Comparison of ENCODE assay signal across 8 cellular contexts in genomic region chr22:42959472-42960145, GRCh38. TPM values are rescaled to one million over a fixed set of nuclear protein-coding genes. Genes with fewer than 3 reads are reported as not detected.
DNase-seq lines count a peak whose midpoint lies in the region; ATAC-seq, FAIRE-seq and TF ChIP-seq lines count a peak whose summit lies in the region.

No MANE protein-coding gene starts in this region.

- TF ChIP-seq RAD21 in IMR-90 (IDR thresholded peaks at IDR 0.05; ENCODE audit: low read length) = peak; percentile 18; the same call in 1 of the 2 replicates

- CTCF ChIA-PET in IMR-90 (lab: Yijun Ruan, JAX) = no interaction called here

- 41% methylated on average over 9 of the region's 13 CpGs; no CpG with 5 or more reads in 1 of the 2 experiments for WGBS in IMR-90 (ENCODE audit: extremely low coverage in 2 of 2, insufficient read length in 1 of 2), 2 experiments

- TF ChIP-seq POLR2A in IMR-90 (IDR thresholded peaks at IDR 0.05; ENCODE audit: low read depth, low read length) = peak; percentile 70

- H3K9me3 Mint-ChIP-seq in astrocyte (ENCODE audit: unreplicated experiment) = no peaks in the 10 kb centered on the region

- intact Hi-C loops in IMR-90 (cut with micrococcal nuclease) = no loop called here

- peak overlapping the region; percentile 27; the same call in 1 of the 2 replicates for H3K18ac ChIP-seq in IMR-90 (ENCODE audit: low read depth, low read length)

- POLR2A ChIA-PET in IMR-90 (lab: Charles Lee; ENCODE audit: unreplicated experiment) = interaction anchor here (1.0 kb wide), 1 partner anchor 27 kb away, joined by 3 read pairs; no protein-coding TSS in a partner anchor

- H3K27ac Mint-ChIP-seq in astrocyte (ENCODE audit: unreplicated experiment) = peak overlapping the region; percentile 98

- no peak overlapping the region for H2AK9ac ChIP-seq in IMR-90 (replicated peaks; ENCODE audit: low read depth, low read length, poor library complexity)

- in situ Hi-C loops in IMR-90 (cut with MboI; ENCODE audit: low sequenced_read_pairs) = no loop called here

- H2AK5ac ChIP-seq in IMR-90 (ENCODE audit: low read depth, low read length) = no peak overlapping the region

- peaks cover 37 to 97% of the 10 kb centered on the region in 2 experiments for H3K79me1 ChIP-seq in IMR-90 (ENCODE audit: low read depth in 1 of 2, low read length in 2 of 2)

- H3K4ac ChIP-seq in IMR-90 (ENCODE audit: low read depth, low read length) = peak overlapping the region; percentile 83

- peak overlapping the region; percentile 21 for H2BK5ac ChIP-seq in IMR-90 (ENCODE audit: low read depth, low read length, poor library complexity, severe bottlenecking)

- H3K36me3 ChIP-seq in BE2C = no peaks in the 10 kb centered on the region
- 0 out of 2 replicates have a peak, but pooled peaks cover 2% of the 10 kb centered on the region for H3K36me3 ChIP-seq in IMR-90 (ENCODE audit: control insufficient read depth, insufficient read depth, low read length)
- H3K36me3 ChIP-seq in astrocyte (ENCODE audit: insufficient read depth, low read length) = no peaks in the 10 kb centered on the region
- H3K36me3 ChIP-seq in stomach smooth muscle (ENCODE audit: control insufficient read depth in 2 of 2, insufficient read depth in 2 of 2, low read length in 2 of 2) = peaks cover 0 to 2% of the 10 kb centered on the region in 2 donors

- peak overlapping the region; percentile 30; the same call in 1 of the 2 replicates for H3K56ac ChIP-seq in IMR-90 (ENCODE audit: extremely low read depth, insufficient read depth, low read length)

- peak overlapping the region; percentile 55 for H3K4me3 ChIP-seq in BE2C (ENCODE audit: low read depth, low read length)
- no peak overlapping the region for H3K4me3 ChIP-seq in IMR-90 (ENCODE audit: insufficient read depth, low read depth, low read length)
- peak overlapping the region; percentile 13 for H3K4me3 ChIP-seq in astrocyte (ENCODE audit: insufficient read depth, low read depth, low read length)
- H3K4me3 ChIP-seq in stomach smooth muscle (ENCODE audit: low read length in 2 of 2) = peak overlapping the region; percentile 35 to 64

- H3K4me2 ChIP-seq in IMR-90 (ENCODE audit: low read depth, low read length) = peak overlapping the region; percentile 42
- H3K4me2 ChIP-seq in astrocyte (ENCODE audit: low read length) = peak overlapping the region; percentile 68

- peak overlapping the region; percentile 25 to 30; a peak in 1 of 4 replicates for H4K8ac ChIP-seq in IMR-90 (ENCODE audit: low read depth in 2 of 2, low read length in 2 of 2)

- dilution Hi-C loops in IMR-90 (cut with HindIII; ENCODE audit: low sequenced_read_pairs, unreplicated experiment) = no loop called here

- peak overlapping the region; percentile 13 for H4K91ac ChIP-seq in IMR-90 (ENCODE audit: insufficient read depth, low read depth, low read length)

- peaks cover 93% of the 10 kb centered on the region for H3K79me2 ChIP-seq in astrocyte (ENCODE audit: insufficient read depth, low read length)

- H2BK15ac ChIP-seq in IMR-90 (ENCODE audit: low read depth, low read length) = 0 out of 3 replicates have a peak overlapping the region, but pooled peaks have one; percentile 63

- BruUV-seq in IMR-90 (replicated peaks; lab: Mats Ljungman, UMichigan) = no TSS peak

- no peak for FAIRE-seq in astrocyte (lab: Jason Lieb, UNC)

- H3K9ac ChIP-seq in IMR-90 (ENCODE audit: low read depth, low read length) (peak overlapping the region; percentile 0; the same call in 1 of the 2 replicates), astrocyte (ENCODE audit: low read length) (peak overlapping the region; percentile 74), stomach smooth muscle (ENCODE audit: low read length in 2 of 2) (peak overlapping the region in 1 of 2 donors; percentile 21)

- peak; percentile 86 for ATAC-seq in IMR-90 (ENCODE audit: low read depth)
- ATAC-seq in GM19351 (IDR thresholded peaks at IDR 0.05; ENCODE audit: unreplicated experiment) = no peak
- no peak for ATAC-seq in GM19023 (IDR thresholded peaks at IDR 0.05; ENCODE audit: unreplicated experiment)

- H3K4me1 ChIP-seq in BE2C (peaks cover 34% of the 10 kb centered on the region), IMR-90 (ENCODE audit: control insufficient read depth, insufficient read depth, low read length) (peaks cover 24% of the 10 kb centered on the region), astrocyte (ENCODE audit: insufficient read depth, low read length) (peaks cover 16% of the 10 kb centered on the region), stomach smooth muscle (ENCODE audit: control insufficient read depth, insufficient read depth, low read length) (peaks cover 47% of the 10 kb centered on the region)

- peaks cover 31% of the 10 kb centered on the region for H4K20me1 ChIP-seq in IMR-90 (ENCODE audit: insufficient read depth, low read length)
- H4K20me1 ChIP-seq in astrocyte (ENCODE audit: insufficient read depth, low read length) = peaks cover 48% of the 10 kb centered on the region

- peak overlapping the region; percentile 76; the same call in 1 of the 2 replicates for H2BK20ac ChIP-seq in IMR-90 (ENCODE audit: low read depth, low read length)

- H3K27ac ChIP-seq in IMR-90 (ENCODE audit: insufficient read depth, low read length) (peak overlapping the region; percentile 70), astrocyte (ENCODE audit: low read depth, low read length) (peak overlapping the region; percentile 83), stomach smooth muscle (ENCODE audit: low read length) (no peak overlapping the region)

- H3K23ac ChIP-seq in IMR-90 (ENCODE audit: low read depth, low read length) = peak overlapping the region; percentile 66

- H2AFZ ChIP-seq in IMR-90 (replicated peaks; ENCODE audit: low read length, poor library complexity) = peak overlapping the region; percentile 17
- no peak overlapping the region for H2AFZ ChIP-seq in astrocyte (ENCODE audit: low read depth, low read length)

- H4K5ac ChIP-seq in IMR-90 (ENCODE audit: low read depth, low read length) = no peak overlapping the region

- peak overlapping the region; percentile 78 for H2BK120ac ChIP-seq in IMR-90 (ENCODE audit: low read depth, low read length)

- no peaks in the 10 kb centered on the region for H3K9me3 ChIP-seq in BE2C
- no peaks in the 10 kb centered on the region for H3K9me3 ChIP-seq in IMR-90 (ENCODE audit: control insufficient read depth, insufficient read depth, low read length)
- H3K9me3 ChIP-seq in astrocyte (ENCODE audit: insufficient read depth, low read depth, low read length) = no peaks in the 10 kb centered on the region
- no peaks in the 10 kb centered on the region for H3K9me3 ChIP-seq in stomach smooth muscle (ENCODE audit: control insufficient read depth in 2 of 2, low read length in 2 of 2)

- peaks cover 15% of the 10 kb centered on the region for H3K36me3 Mint-ChIP-seq in astrocyte (ENCODE audit: low read depth, unreplicated experiment)

- DNase-seq in BE2C (peak; percentile 64), IMR-90 (peak; percentile 88), astrocyte (ENCODE audit: low read depth) (peak; percentile 89), kidney glomerular epithelial cell (lab: John Stamatoyannopoulos, UW) (peak; percentile 88)
- DNase-seq in stimulated activated CD4-positive, alpha-beta T cell treated with anti-CD3 and anti-CD28 coated beads, Interleukin-4, amount 100 ng/mL, for 1 hour = no peak

- H3K27me3 ChIP-seq in BE2C (no peaks in the 10 kb centered on the region), IMR-90 (ENCODE audit: control insufficient read depth, insufficient read depth, low read length) (no peaks in the 10 kb centered on the region), astrocyte (ENCODE audit: insufficient read depth, low read length) (no peaks in the 10 kb centered on the region), stomach smooth muscle (ENCODE audit: control insufficient read depth in 1 of 2, insufficient read depth in 2 of 2, low read length in 2 of 2) (no peaks in the 10 kb centered on the region)

- peaks cover 53% of the 10 kb centered on the region for H3K4me1 Mint-ChIP-seq in astrocyte (ENCODE audit: low read depth, unreplicated experiment)

- no peaks in the 10 kb centered on the region for H3K27me3 Mint-ChIP-seq in astrocyte (ENCODE audit: low read depth, unreplicated experiment)

- H3K14ac ChIP-seq in IMR-90 (replicated peaks; ENCODE audit: low read depth, low read length) = peak overlapping the region; percentile 65

- TF ChIP-seq CTCF in BE2C (IDR thresholded peaks at IDR 0.05; ENCODE audit: low read depth, low read length) = no peak
- no peak for TF ChIP-seq CTCF in IMR-90 (conservative IDR thresholded peaks at IDR 0.05; ENCODE audit: low read depth, low read length)
- no peak for TF ChIP-seq CTCF in astrocyte (IDR thresholded peaks at IDR 0.05; ENCODE audit: insufficient read depth, low read depth, low read length)

- H3K4me3 Mint-ChIP-seq in astrocyte (ENCODE audit: unreplicated experiment) = peak overlapping the region; percentile 73

- peaks cover 24% of the 10 kb centered on the region for H3K9me1 ChIP-seq in IMR-90 (ENCODE audit: insufficient read depth, low read length)

TF ChIP-seq in IMR-90, 13 proteins besides CTCF, POLR2A, EP300 and RAD21:
- TF ChIP-seq CEBPB (IDR thresholded peaks at IDR 0.05; ENCODE audit: low read depth, low read length) (peak; percentile 87), BHLHE40 (IDR thresholded peaks at IDR 0.05; ENCODE audit: low read depth, low read length) (0 out of 2 replicates have a peak, but pooled peaks have one; percentile 43), CHD1 (IDR thresholded peaks at IDR 0.05; ENCODE audit: low read depth, low read length) (no peak)

RNA-seq across cellular contexts. Expression of gene PACSIN2, which starts 55.3 kb away (rescaled TPM):
- polyA plus RNA-seq in BE2C (2012; ENCODE audit: insufficient read depth, insufficient read length, low read depth) = 45.9 TPM
- total RNA-seq in IMR-90 (2012; rRNA removed) = 98.0 and 118 TPM in 2 replicates
- polyA plus RNA-seq in IMR-90 (2012; rRNA removed) = 85.0 and 92.2 TPM in 2 replicates
- polyA plus RNA-seq in IMR-90 (2012; cell fraction: cytosol; rRNA removed) = 72.9 and 85.4 TPM in 2 replicates
- polyA plus RNA-seq in IMR-90 (2012; cell fraction: nucleus; rRNA removed; ENCODE audit: low replicate concordance) = 56.7 and 72.6 TPM in 2 replicates
- 84.1 and 87.8 TPM in 2 replicates for total RNA-seq in astrocyte
